ENCODE assay signal across 1 cellular context in genomic region chr9:95138474-95138873, GRCh38.
TF ChIP-seq lines count a peak whose summit lies in the region.

No MANE protein-coding gene starts in this region.

TF ChIP-seq in H1, 55 proteins besides CTCF, POLR2A, EP300 and RAD21 (continued from another document):
- TF ChIP-seq KDM1A (IDR thresholded peaks at IDR 0.05; ENCODE audit: borderline replicate concordance, low read length) (no peak), RNF2 (IDR thresholded peaks at IDR 0.05; ENCODE audit: borderline replicate concordance, low read depth, low read length, missing control alignments, poor library complexity, severe bottlenecking) (no peak), ATF3 (IDR thresholded peaks at IDR 0.05; ENCODE audit: insufficient read depth, low read depth, low read length) (no peak), BACH1 (IDR thresholded peaks at IDR 0.05; ENCODE audit: low read length) (no peak), SP4 (IDR thresholded peaks at IDR 0.05; ENCODE audit: low read length) (no peak), SP1 (IDR thresholded peaks at IDR 0.05; ENCODE audit: low read depth, low read length) (no peak), CHD1 (IDR thresholded peaks at IDR 0.05; ENCODE audit: low read depth, low read length) (no peak), ZNF274 (IDR thresholded peaks at IDR 0.05; ENCODE audit: borderline replicate concordance, extremely low read depth, low read length) (no peak), RFX5 (IDR thresholded peaks at IDR 0.05; ENCODE audit: borderline replicate concordance, low read depth, low read length) (no peak)
